In genomic region chr19:36849701-36850645, GRCh38 we compare ENCODE assay signal across 8 cellular contexts. TPM values are rescaled to one million over a fixed set of nuclear protein-coding genes. Genes with fewer than 3 reads are reported as not detected.
DNase-seq lines count a peak whose midpoint lies in the region; ATAC-seq and TF ChIP-seq lines count a peak whose summit lies in the region.

No MANE protein-coding gene starts in this region.

- ATAC-seq in HG03196 (IDR thresholded peaks at IDR 0.05; ENCODE audit: unreplicated experiment) (peak; percentile 81), left colon (peak; percentile 95)

- no peak for TF ChIP-seq CTCF in AG09309 (IDR thresholded peaks at IDR 0.05; ENCODE audit: control insufficient read depth, insufficient read depth, low read depth, low read length, missing control alignments)
- no peak for TF ChIP-seq CTCF in coronary artery (IDR thresholded peaks at IDR 0.05)

- peak overlapping the region; percentile 57 to 87 for H3K27ac ChIP-seq in coronary artery

- DNase-seq in AG09309 (ENCODE audit: low read depth) (peak; percentile 50), NCI-H460 (ENCODE audit: extremely low read depth, low read depth) (peak; percentile 85), coronary artery (ENCODE audit: low spot score) (peak; percentile 94), left colon (peak; percentile 92 to 93)
- DNase-seq in activated CD4-positive, alpha-beta T cell treated with anti-CD3 and anti-CD28 coated beads for 48 hours = peak; percentile 92
- DNase-seq in stimulated activated CD4-positive, alpha-beta T cell treated with anti-CD3 and anti-CD28 coated beads, Interleukin-1b, Interleukin-23, amount 100 ng/mL, for 24 hours (ENCODE audit: low read depth in 4 of 4, low spot score in 1 of 4) = peak; percentile 68 to 83 (median 74)

- in situ Hi-C loops in GM18951 (cut with MboI; ENCODE audit: low sequenced_read_pairs, unreplicated experiment) = no loop called here

- peak; percentile 40 for TF ChIP-seq POLR2A in GM18951 (IDR thresholded peaks at IDR 0.05; ENCODE audit: extremely low read depth, insufficient read depth, insufficient read length)

- intact Hi-C loops in left colon (cut with DNase I, micrococcal nuclease) = no loop called here

- peak overlapping the region; percentile 70 for H3K4me3 ChIP-seq in AG09309 (ENCODE audit: control insufficient read depth, low read depth, low read length)
- peak overlapping the region; percentile 87 for H3K4me3 ChIP-seq in coronary artery

RNA-seq across cellular contexts. Expression of gene ZNF345, which starts 0.7 kb away (rescaled TPM):
- 1.9 and 2.6 TPM in 2 replicates for total RNA-seq in NCI-H460 (2014; rRNA removed; shearing (Covaris generic))
- 8.5 and 12.0 TPM in 2 replicates for polyA plus RNA-seq in NCI-H460 (2014; cell fraction: nucleus; rRNA removed)
- 1 to 10 TPM; 2.8 to 3.6 TPM for total RNA-seq in left colon

RNA-seq across cellular contexts. Expression of gene ZNF790, which starts 11.8 kb away (rescaled TPM):
- 6.1 and 7.9 TPM in 2 replicates for total RNA-seq in NCI-H460 (2014; rRNA removed; shearing (Covaris generic))
- 2.3 and 5.5 TPM in 2 replicates for polyA plus RNA-seq in NCI-H460 (2014; cell fraction: nucleus; rRNA removed)
- 1 to 10 TPM; 3.3 to 5.2 TPM for total RNA-seq in left colon

Comparison
In these comparisons a context has a peak if more than half of its experiments do, and no peak if none do; other contexts are left out.
1. Peak in every context shown above with its lines: DNase-seq, ATAC-seq, H3K4me3 ChIP-seq and H3K27ac ChIP-seq.